ENCODE assay signal across 33 cellular contexts in genomic region chr15:40360015-40360414, GRCh38. TPM values are rescaled to one million over a fixed set of nuclear protein-coding genes. Genes with fewer than 3 reads are reported as not detected.
"Had no signal": no experiment of that assay in that cellular context is flagged by ENCODE, and none has a peak within 500 bp of the region (broad histone marks: within the 10 kb centered on the region; RNA-seq: fewer than 3 reads in every experiment).

No MANE protein-coding gene starts in this region.

- H3K36me3 ChIP-seq: heart right ventricle, left ventricle myocardium inferior, pancreas, prostate gland, sigmoid colon, suprapubic skin, tibial artery had no signal

- H3K9me3 Mint-ChIP-seq: activated naive CD4-positive, alpha-beta T cell treated with anti-CD3 and anti-CD28 coated beads, Interleukin-2, amount 50 U/mL, for 72 hours; activated T-cell treated with anti-CD3 and anti-CD28 coated beads, Interleukin-2, amount 50 U/mL, for 72 hours; effector memory CD8-positive, alpha-beta T cell; natural killer cell treated with Interleukin-12 subunit alpha and Interleukin-12 subunit beta and Interleukin-15 and Interleukin-18, amount 100 ng/mL, for 72 hours; T-helper 2 cell treated with Interferon-gamma antibody and Interleukin-4, amounts not matched to agents 5 μg/mL and 100 μg/mL, for 36 hours had no signal

- H3K9me3 ChIP-seq: heart right ventricle, left ventricle myocardium inferior, mucosa of descending colon, pancreas, prostate gland, sigmoid colon, suprapubic skin, tibial artery had no signal

- H3K4me3 ChIP-seq: coronary artery, heart right ventricle, left ventricle myocardium inferior, lung, mucosa of descending colon, pancreas, prostate gland, sigmoid colon, suprapubic skin, tibial artery had no signal

- DNase-seq: activated CD4-positive, alpha-beta T cell treated with anti-CD3 and anti-CD28 coated beads for 4 hours; activated CD4-positive, alpha-beta T cell treated with anti-CD3 and anti-CD28 coated beads, Interleukin-2, amount 50 U/mL, for 4 hours; activated naive CD4-positive, alpha-beta T cell; activated T-cell treated with anti-CD3 and anti-CD28 coated beads for 4 hours; activated T-cell treated with anti-CD3 and anti-CD28 coated beads, Interleukin-2, amount 50 U/mL, for 72 hours; anterior cingulate cortex; effector memory CD8-positive, alpha-beta T cell; foreskin fibroblast; heart right ventricle; left ventricle myocardium inferior; mucosa of descending colon; nucleus accumbens; pancreas; sigmoid colon; small intestine; stimulated activated CD4-positive, alpha-beta T cell treated with anti-CD3 and anti-CD28 coated beads, Interleukin-1b, Interleukin-23, amount 100 ng/mL, for 48 hours; stimulated activated naive CD4-positive, alpha-beta T cell; T-helper 1 cell; tibial artery had no signal

- H3K36me3 Mint-ChIP-seq: activated naive CD4-positive, alpha-beta T cell treated with anti-CD3 and anti-CD28 coated beads, Interleukin-2, amount 50 U/mL, for 72 hours; natural killer cell treated with Interleukin-12 subunit alpha and Interleukin-12 subunit beta and Interleukin-15 and Interleukin-18, amount 100 ng/mL, for 72 hours had no signal

- ATAC-seq: activated naive CD4-positive, alpha-beta T cell treated with anti-CD3 and anti-CD28 coated beads, Interleukin-2, amount 50 U/mL, for 72 hours; activated T-cell treated with anti-CD3 and anti-CD28 coated beads, Interleukin-2, amount 50 U/mL, for 72 hours; effector memory CD8-positive, alpha-beta T cell; esophagus mucosa; heart right ventricle; mucosa of descending colon; natural killer cell treated with Interleukin-12 subunit alpha and Interleukin-12 subunit beta and Interleukin-15 and Interleukin-18, amount 100 ng/mL, for 72 hours; pancreas had no signal

- H3K27ac Mint-ChIP-seq: activated naive CD4-positive, alpha-beta T cell treated with anti-CD3 and anti-CD28 coated beads, Interleukin-2, amount 50 U/mL, for 72 hours; activated T-cell treated with anti-CD3 and anti-CD28 coated beads, Interleukin-2, amount 50 U/mL, for 72 hours; effector memory CD8-positive, alpha-beta T cell; natural killer cell treated with Interleukin-12 subunit alpha and Interleukin-12 subunit beta and Interleukin-15 and Interleukin-18, amount 100 ng/mL, for 72 hours; T-helper 2 cell treated with Interferon-gamma antibody and Interleukin-4, amounts not matched to agents 5 μg/mL and 100 μg/mL, for 36 hours had no signal

- H3K27ac ChIP-seq: coronary artery, heart right ventricle, left ventricle myocardium inferior, pancreas, prostate gland, sigmoid colon, suprapubic skin, tibial artery had no signal

- H3K27me3 ChIP-seq: dorsolateral prefrontal cortex, pancreas, sigmoid colon had no signal

RNA-seq across cellular contexts. Expression of gene PHGR1, which starts 9.2 kb away (rescaled TPM):
- total RNA-seq: activated naive CD4-positive, alpha-beta T cell treated with anti-CD3 and anti-CD28 coated beads, Interleukin-2, amount 50 U/mL, for 72 hours; activated T-cell treated with anti-CD3 and anti-CD28 coated beads, Interleukin-2, amount 50 U/mL, for 72 hours; cardiac septum; cerebellum; dorsolateral prefrontal cortex; endothelial cell of umbilical vein; esophagus mucosa; heart right ventricle; left ventricle myocardium inferior; lung; myocyte; natural killer cell treated with Interleukin-12 subunit alpha and Interleukin-12 subunit beta and Interleukin-15 and Interleukin-18, amount 100 ng/mL, for 72 hours; prostate gland; suprapubic skin; ureter had no signal
- polyA plus RNA-seq: endothelial cell of umbilical vein, heart right ventricle had no signal
